ENCODE assay signal across 1 cellular context in the genomic region with DNA sequence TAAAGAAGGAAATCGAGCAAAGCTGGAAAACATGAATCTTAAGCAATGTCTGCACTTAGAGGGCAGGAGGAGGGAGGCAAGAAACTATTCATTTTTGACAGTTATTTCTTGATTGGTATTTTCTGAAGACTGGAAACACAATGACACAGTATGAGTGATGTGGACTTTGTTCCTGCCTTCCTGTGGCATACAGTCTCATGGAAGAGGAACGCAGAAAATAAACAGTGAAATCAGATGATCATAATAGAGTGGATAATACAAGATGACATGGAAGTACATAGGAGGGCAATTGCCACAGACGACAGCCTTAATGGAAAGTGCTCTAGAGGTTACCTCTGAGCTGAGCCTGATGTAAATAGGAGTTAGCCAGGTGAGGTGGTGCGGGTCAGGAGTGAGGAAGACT.
A peak's percentile ranks its signal among the peaks of the same experiment; 100 is the strongest.
TF ChIP-seq lines count a peak whose summit lies in the region.

No MANE protein-coding gene starts in this region.

TF ChIP-seq in HepG2, 621 proteins besides CTCF, POLR2A, EP300 and RAD21 (continued from another document and continues in another):
- TF ChIP-seq, protein P1, sequence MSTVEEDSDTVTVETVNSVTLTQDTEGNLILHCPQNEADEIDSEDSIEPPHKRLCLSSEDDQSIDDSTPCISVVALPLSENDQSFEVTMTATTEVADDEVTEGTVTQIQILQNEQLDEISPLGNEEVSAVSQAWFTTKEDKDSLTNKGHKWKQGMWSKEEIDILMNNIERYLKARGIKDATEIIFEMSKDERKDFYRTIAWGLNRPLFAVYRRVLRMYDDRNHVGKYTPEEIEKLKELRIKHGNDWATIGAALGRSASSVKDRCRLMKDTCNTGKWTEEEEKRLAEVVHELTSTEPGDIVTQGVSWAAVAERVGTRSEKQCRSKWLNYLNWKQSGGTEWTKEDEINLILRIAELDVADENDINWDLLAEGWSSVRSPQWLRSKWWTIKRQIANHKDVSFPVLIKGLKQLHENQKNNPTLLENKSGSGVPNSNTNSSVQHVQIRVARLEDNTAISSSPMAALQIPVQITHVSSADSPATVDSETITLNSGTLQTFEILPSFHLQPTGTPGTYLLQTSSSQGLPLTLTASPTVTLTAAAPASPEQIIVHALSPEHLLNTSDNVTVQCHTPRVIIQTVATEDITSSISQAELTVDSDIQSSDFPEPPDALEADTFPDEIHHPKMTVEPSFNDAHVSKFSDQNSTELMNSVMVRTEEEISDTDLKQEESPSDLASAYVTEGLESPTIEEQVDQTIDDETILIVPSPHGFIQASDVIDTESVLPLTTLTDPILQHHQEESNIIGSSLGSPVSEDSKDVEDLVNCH (CRISPR knock-in tag; IDR thresholded peaks at IDR 0.05): no peak
- no peak for TF ChIP-seq ONECUT2 (CRISPR knock-in tag; IDR thresholded peaks at IDR 0.05)
- TF ChIP-seq, protein P2, sequence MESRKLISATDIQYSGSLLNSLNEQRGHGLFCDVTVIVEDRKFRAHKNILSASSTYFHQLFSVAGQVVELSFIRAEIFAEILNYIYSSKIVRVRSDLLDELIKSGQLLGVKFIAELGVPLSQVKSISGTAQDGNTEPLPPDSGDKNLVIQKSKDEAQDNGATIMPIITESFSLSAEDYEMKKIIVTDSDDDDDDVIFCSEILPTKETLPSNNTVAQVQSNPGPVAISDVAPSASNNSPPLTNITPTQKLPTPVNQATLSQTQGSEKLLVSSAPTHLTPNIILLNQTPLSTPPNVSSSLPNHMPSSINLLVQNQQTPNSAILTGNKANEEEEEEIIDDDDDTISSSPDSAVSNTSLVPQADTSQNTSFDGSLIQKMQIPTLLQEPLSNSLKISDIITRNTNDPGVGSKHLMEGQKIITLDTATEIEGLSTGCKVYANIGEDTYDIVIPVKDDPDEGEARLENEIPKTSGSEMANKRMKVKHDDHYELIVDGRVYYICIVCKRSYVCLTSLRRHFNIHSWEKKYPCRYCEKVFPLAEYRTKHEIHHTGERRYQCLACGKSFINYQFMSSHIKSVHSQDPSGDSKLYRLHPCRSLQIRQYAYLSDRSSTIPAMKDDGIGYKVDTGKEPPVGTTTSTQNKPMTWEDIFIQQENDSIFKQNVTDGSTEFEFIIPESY (CRISPR knock-in tag; IDR thresholded peaks at IDR 0.05): no peak
- TF ChIP-seq ZNF567 (CRISPR knock-in tag; IDR thresholded peaks at IDR 0.05; ENCODE audit: borderline replicate concordance): no peak
- no peak for TF ChIP-seq CC2D1A (CRISPR knock-in tag; IDR thresholded peaks at IDR 0.05)
- TF ChIP-seq, protein P3, sequence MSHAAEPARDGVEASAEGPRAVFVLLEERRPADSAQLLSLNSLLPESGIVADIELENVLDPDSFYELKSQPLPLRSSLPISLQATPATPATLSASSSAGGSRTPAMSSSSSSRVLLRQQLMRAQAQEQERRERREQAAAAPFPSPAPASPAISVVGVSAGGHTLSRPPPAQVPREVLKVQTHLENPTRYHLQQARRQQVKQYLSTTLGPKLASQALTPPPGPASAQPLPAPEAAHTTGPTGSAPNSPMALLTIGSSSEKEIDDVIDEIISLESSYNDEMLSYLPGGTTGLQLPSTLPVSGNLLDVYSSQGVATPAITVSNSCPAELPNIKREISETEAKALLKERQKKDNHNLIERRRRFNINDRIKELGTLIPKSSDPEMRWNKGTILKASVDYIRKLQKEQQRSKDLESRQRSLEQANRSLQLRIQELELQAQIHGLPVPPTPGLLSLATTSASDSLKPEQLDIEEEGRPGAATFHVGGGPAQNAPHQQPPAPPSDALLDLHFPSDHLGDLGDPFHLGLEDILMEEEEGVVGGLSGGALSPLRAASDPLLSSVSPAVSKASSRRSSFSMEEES (CRISPR knock-in tag; IDR thresholded peaks at IDR 0.05): peak; percentile 88
- TF ChIP-seq ZEB1 (IDR thresholded peaks at IDR 0.05; ENCODE audit: insufficient replicate concordance, low read depth): no peak
- 0 out of 2 replicates have a peak, but pooled peaks have one; percentile 16 for TF ChIP-seq SOX13 (IDR thresholded peaks at IDR 0.05)
- TF ChIP-seq SOX13 (CRISPR knock-in tag; conservative IDR thresholded peaks at IDR 0.05 in 1 of 2, IDR thresholded peaks at IDR 0.05 in 1 of 2): peak in 1 of 2 experiments; percentile 83; a peak in 2 of 4 replicates
- TF ChIP-seq NFIC (IDR thresholded peaks at IDR 0.05; ENCODE audit: low read length): peak; percentile 49; the same call in 1 of the 2 replicates
- TF ChIP-seq, protein P4, sequence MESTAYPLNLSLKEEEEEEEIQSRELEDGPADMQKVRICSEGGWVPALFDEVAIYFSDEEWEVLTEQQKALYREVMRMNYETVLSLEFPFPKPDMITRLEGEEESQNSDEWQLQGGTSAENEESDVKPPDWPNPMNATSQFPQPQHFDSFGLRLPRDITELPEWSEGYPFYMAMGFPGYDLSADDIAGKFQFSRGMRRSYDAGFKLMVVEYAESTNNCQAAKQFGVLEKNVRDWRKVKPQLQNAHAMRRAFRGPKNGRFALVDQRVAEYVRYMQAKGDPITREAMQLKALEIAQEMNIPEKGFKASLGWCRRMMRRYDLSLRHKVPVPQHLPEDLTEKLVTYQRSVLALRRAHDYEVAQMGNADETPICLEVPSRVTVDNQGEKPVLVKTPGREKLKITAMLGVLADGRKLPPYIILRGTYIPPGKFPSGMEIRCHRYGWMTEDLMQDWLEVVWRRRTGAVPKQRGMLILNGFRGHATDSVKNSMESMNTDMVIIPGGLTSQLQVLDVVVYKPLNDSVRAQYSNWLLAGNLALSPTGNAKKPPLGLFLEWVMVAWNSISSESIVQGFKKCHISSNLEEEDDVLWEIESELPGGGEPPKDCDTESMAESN (CRISPR knock-in tag; conservative IDR thresholded peaks at IDR 0.05): 0 out of 2 replicates have a peak, but pooled peaks have one; percentile 41
- TF ChIP-seq, protein P5, sequence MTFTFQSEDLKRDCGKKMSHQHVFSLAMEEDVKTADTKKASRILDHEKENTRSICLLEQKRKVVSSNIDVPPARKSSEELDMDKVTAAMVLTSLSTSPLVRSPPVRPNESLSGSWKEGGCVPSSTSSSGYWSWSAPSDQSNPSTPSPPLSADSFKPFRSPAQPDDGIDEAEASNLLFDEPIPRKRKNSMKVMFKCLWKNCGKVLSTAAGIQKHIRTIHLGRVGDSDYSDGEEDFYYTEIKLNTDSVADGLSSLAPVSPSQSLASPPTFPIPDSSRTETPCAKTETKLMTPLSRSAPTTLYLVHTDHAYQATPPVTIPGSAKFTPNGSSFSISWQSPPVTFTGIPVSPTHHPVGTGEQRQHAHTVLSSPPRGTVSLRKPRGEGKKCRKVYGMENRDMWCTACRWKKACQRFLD (CRISPR knock-in tag; IDR thresholded peaks at IDR 0.05; ENCODE audit: borderline replicate concordance): no peak
- TF ChIP-seq ATF1 (CRISPR knock-in tag; IDR thresholded peaks at IDR 0.05): no peak
- TF ChIP-seq RXRB (CRISPR knock-in tag; IDR thresholded peaks at IDR 0.05; ENCODE audit: borderline replicate concordance): no peak
- no peak for TF ChIP-seq ZNF225 (CRISPR knock-in tag; IDR thresholded peaks at IDR 0.05)
- TF ChIP-seq ZNF737 (CRISPR knock-in tag; IDR thresholded peaks at IDR 0.05; ENCODE audit: borderline replicate concordance): no peak
- TF ChIP-seq, protein P6, sequence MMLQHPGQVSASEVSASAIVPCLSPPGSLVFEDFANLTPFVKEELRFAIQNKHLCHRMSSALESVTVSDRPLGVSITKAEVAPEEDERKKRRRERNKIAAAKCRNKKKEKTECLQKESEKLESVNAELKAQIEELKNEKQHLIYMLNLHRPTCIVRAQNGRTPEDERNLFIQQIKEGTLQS (CRISPR knock-in tag; IDR thresholded peaks at IDR 0.05): peak; percentile 78; the same call in 1 of the 2 replicates
- TF ChIP-seq NRL (CRISPR knock-in tag; IDR thresholded peaks at IDR 0.05; ENCODE audit: borderline replicate concordance): no peak
- TF ChIP-seq, protein P7, sequence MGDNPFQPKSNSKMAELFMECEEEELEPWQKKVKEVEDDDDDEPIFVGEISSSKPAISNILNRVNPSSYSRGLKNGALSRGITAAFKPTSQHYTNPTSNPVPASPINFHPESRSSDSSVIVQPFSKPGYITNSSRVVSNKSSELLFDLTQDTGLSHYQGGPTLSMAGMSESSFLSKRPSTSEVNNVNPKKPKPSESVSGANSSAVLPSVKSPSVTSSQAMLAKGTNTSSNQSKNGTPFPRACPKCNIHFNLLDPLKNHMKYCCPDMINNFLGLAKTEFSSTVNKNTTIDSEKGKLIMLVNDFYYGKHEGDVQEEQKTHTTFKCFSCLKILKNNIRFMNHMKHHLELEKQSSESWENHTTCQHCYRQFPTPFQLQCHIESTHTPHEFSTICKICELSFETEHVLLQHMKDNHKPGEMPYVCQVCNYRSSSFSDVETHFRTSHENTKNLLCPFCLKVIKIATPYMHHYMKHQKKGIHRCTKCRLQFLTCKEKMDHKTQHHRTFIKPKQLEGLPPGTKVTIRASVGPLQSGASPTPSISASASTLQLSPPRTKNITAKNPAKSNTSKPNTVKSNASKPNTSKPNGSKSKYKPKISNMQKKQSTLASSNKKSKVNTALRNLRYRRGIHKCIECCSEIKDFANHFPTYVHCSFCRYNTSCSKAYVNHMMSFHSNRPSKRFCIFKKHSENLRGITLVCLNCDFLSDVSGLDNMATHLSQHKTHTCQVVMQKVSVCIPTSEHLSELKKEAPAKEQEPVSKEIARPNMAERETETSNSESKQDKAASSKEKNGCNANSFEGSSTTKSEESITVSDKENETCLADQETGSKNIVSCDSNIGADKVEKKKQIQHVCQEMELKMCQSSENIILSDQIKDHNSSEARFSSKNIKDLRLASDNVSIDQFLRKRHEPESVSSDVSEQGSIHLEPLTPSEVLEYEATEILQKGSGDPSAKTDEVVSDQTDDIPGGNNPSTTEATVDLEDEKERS (CRISPR knock-in tag; IDR thresholded peaks at IDR 0.05): no peak
- TF ChIP-seq ZSCAN25 (CRISPR knock-in tag; IDR thresholded peaks at IDR 0.05): no peak
- TF ChIP-seq NFATC3 (CRISPR knock-in tag; IDR thresholded peaks at IDR 0.05): no peak
- TF ChIP-seq, protein P8, sequence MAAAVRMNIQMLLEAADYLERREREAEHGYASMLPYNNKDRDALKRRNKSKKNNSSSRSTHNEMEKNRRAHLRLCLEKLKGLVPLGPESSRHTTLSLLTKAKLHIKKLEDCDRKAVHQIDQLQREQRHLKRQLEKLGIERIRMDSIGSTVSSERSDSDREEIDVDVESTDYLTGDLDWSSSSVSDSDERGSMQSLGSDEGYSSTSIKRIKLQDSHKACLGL (CRISPR knock-in tag; IDR thresholded peaks at IDR 0.05): no peak
- TF ChIP-seq, protein P9, sequence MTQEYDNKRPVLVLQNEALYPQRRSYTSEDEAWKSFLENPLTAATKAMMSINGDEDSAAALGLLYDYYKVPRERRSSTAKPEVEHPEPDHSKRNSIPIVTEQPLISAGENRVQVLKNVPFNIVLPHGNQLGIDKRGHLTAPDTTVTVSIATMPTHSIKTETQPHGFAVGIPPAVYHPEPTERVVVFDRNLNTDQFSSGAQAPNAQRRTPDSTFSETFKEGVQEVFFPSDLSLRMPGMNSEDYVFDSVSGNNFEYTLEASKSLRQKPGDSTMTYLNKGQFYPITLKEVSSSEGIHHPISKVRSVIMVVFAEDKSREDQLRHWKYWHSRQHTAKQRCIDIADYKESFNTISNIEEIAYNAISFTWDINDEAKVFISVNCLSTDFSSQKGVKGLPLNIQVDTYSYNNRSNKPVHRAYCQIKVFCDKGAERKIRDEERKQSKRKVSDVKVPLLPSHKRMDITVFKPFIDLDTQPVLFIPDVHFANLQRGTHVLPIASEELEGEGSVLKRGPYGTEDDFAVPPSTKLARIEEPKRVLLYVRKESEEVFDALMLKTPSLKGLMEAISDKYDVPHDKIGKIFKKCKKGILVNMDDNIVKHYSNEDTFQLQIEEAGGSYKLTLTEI (CRISPR knock-in tag; conservative IDR thresholded peaks at IDR 0.05): no peak
- no peak for TF ChIP-seq ZNF143 (CRISPR knock-in tag; IDR thresholded peaks at IDR 0.05)
- TF ChIP-seq ERF (CRISPR knock-in tag; IDR thresholded peaks at IDR 0.05): no peak
- TF ChIP-seq, protein P10, sequence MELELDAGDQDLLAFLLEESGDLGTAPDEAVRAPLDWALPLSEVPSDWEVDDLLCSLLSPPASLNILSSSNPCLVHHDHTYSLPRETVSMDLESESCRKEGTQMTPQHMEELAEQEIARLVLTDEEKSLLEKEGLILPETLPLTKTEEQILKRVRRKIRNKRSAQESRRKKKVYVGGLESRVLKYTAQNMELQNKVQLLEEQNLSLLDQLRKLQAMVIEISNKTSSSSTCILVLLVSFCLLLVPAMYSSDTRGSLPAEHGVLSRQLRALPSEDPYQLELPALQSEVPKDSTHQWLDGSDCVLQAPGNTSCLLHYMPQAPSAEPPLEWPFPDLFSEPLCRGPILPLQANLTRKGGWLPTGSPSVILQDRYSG (CRISPR knock-in tag; IDR thresholded peaks at IDR 0.05): no peak
- TF ChIP-seq, protein P11, sequence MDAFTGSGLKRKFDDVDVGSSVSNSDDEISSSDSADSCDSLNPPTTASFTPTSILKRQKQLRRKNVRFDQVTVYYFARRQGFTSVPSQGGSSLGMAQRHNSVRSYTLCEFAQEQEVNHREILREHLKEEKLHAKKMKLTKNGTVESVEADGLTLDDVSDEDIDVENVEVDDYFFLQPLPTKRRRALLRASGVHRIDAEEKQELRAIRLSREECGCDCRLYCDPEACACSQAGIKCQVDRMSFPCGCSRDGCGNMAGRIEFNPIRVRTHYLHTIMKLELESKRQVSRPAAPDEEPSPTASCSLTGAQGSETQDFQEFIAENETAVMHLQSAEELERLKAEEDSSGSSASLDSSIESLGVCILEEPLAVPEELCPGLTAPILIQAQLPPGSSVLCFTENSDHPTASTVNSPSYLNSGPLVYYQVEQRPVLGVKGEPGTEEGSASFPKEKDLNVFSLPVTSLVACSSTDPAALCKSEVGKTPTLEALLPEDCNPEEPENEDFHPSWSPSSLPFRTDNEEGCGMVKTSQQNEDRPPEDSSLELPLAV (CRISPR knock-in tag; conservative IDR thresholded peaks at IDR 0.05; ENCODE audit: low read depth): no peak
- TF ChIP-seq KDM6A (CRISPR knock-in tag; IDR thresholded peaks at IDR 0.05; ENCODE audit: low read depth): peak; percentile 59; the same call in 1 of the 2 replicates
- no peak for TF ChIP-seq GABPA (IDR thresholded peaks at IDR 0.05; ENCODE audit: low read depth, low read length)
- TF ChIP-seq GABPA (CRISPR knock-in tag; IDR thresholded peaks at IDR 0.05; ENCODE audit: low read depth): no peak
- no peak for TF ChIP-seq NKX3-1 (CRISPR knock-in tag; IDR thresholded peaks at IDR 0.05)
- no peak for TF ChIP-seq PHF20 (CRISPR knock-in tag; IDR thresholded peaks at IDR 0.05)
- TF ChIP-seq, protein P12, sequence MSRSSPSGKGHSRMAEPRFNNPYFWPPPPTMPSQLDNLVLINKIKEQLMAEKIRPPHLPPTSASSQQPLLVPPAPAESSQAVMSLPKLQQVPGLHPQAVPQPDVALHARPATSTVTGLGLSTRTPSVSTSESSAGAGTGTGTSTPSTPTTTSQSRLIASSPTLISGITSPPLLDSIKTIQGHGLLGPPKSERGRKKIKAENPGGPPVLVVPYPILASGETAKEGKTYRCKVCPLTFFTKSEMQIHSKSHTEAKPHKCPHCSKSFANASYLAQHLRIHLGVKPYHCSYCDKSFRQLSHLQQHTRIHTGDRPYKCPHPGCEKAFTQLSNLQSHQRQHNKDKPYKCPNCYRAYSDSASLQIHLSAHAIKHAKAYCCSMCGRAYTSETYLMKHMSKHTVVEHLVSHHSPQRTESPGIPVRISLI (CRISPR knock-in tag; IDR thresholded peaks at IDR 0.05; ENCODE audit: borderline replicate concordance): no peak
- no peak for TF ChIP-seq LCORL (IDR thresholded peaks at IDR 0.05)
- TF ChIP-seq LCORL (CRISPR knock-in tag; IDR thresholded peaks at IDR 0.05): no peak
- TF ChIP-seq ZNF17 (CRISPR knock-in tag; IDR thresholded peaks at IDR 0.05): no peak
- peak; percentile 54 for TF ChIP-seq TBL1XR1 (IDR thresholded peaks at IDR 0.05; ENCODE audit: borderline replicate concordance, low read length, partially characterized antibody)
- TF ChIP-seq AKAP8 (CRISPR knock-in tag; IDR thresholded peaks at IDR 0.05): no peak
- no peak for TF ChIP-seq HMGA1 (CRISPR knock-in tag; conservative IDR thresholded peaks at IDR 0.05)
- no peak for TF ChIP-seq ZSCAN20 (CRISPR knock-in tag; IDR thresholded peaks at IDR 0.05; ENCODE audit: borderline replicate concordance)
- no peak for TF ChIP-seq SP4 (CRISPR knock-in tag; IDR thresholded peaks at IDR 0.05)
